Comparison of ENCODE assay signal across 12 cellular contexts in genomic region chr15:47188766-47189507, GRCh38.
"Had no signal": no experiment of that assay in that cellular context is flagged by ENCODE, and none has a peak within 500 bp of the region (broad histone marks: within the 10 kb centered on the region; RNA-seq: fewer than 3 reads in every experiment).

No MANE protein-coding gene starts in this region.

- H3K4me1 ChIP-seq: foreskin keratinocyte, psoas muscle had no signal

- DNase-seq: activated naive CD4-positive, alpha-beta T cell treated with anti-CD3 and anti-CD28 coated beads, Interleukin-2, amount 10 ng/mL, durations not matched to agents 7 days and 5 days; foreskin keratinocyte; heart right ventricle; kidney; left ventricle myocardium inferior; psoas muscle; sigmoid colon; stimulated activated CD4-positive, alpha-beta T cell treated with anti-CD3 and anti-CD28 coated beads, Interleukin-2, amount 100 ng/mL, for 24 hours; stimulated activated naive B cell treated with anti-CD40 and anti-IgM and Interleukin-4, amounts not matched to agents 10 μg/mL and 1 μg/mL and 100 μg/mL, for 72 hours had no signal

- H3K9me3 ChIP-seq: heart right ventricle, left ventricle myocardium inferior, psoas muscle, sigmoid colon, tibial nerve had no signal

- H3K27ac ChIP-seq: cardiac muscle cell, foreskin keratinocyte, heart right ventricle, left ventricle myocardium inferior, psoas muscle, sigmoid colon, tibial nerve had no signal

- ATAC-seq: foreskin keratinocyte; heart right ventricle; natural killer cell treated with Interleukin-12 subunit alpha and Interleukin-12 subunit beta and Interleukin-15 and Interleukin-18, amount 100 ng/mL, for 72 hours; psoas muscle; stimulated activated naive B cell treated with anti-CD40 and anti-IgM and Interleukin-4, amounts not matched to agents 10 μg/mL and 1 μg/mL and 100 μg/mL, for 72 hours had no signal

- H3K36me3 ChIP-seq: cardiac muscle cell, heart right ventricle, left ventricle myocardium inferior, sigmoid colon, tibial nerve had no signal

- FAIRE-seq: kidney had no signal

- H3K4me3 ChIP-seq: cardiac muscle cell, heart right ventricle, left ventricle myocardium inferior, psoas muscle, sigmoid colon, tibial nerve had no signal
